ENCODE assay signal across 19 cellular contexts in genomic region chr10:33609546-33609945, GRCh38.
DNase-seq lines count a peak whose midpoint lies in the region; ATAC-seq, FAIRE-seq and TF ChIP-seq lines count a peak whose summit lies in the region.
"Had no signal": no experiment of that assay in that cellular context is flagged by ENCODE, and none has a peak within 500 bp of the region (broad histone marks: within the 10 kb centered on the region; RNA-seq: fewer than 3 reads in every experiment).

No MANE protein-coding gene starts in this region.

- peaks cover 21% of the 10 kb centered on the region for H3K4me1 Mint-ChIP-seq in Caco-2 (ENCODE audit: low read depth, unreplicated experiment)
- peaks cover 10% of the 10 kb centered on the region for H3K4me1 Mint-ChIP-seq in WTC11

- H3K9me3 ChIP-seq in Caco-2 (peaks cover 11% of the 10 kb centered on the region; the same call in 1 of the 2 replicates), H1 (ENCODE audit: insufficient read depth in 2 of 2, low read depth in 1 of 2, low read length in 1 of 2) (no peaks in the 10 kb centered on the region), lower lobe of right lung (no peaks in the 10 kb centered on the region)

- no peak for TF ChIP-seq POLR2A in H1 (IDR thresholded peaks at IDR 0.05; ENCODE audit: control extremely low read depth in 1 of 2, low read depth in 2 of 2, low read length in 2 of 2)

- H2BK12ac ChIP-seq in H1 (ENCODE audit: low read depth, low read length): no peak overlapping the region

- no peak overlapping the region for H3K9ac ChIP-seq in H1 (replicated peaks in 1 of 4; ENCODE audit: extremely low read depth in 1 of 4, low read depth in 3 of 4, low read length in 3 of 4)
- no peak overlapping the region for H3K9ac ChIP-seq in mesendoderm (ENCODE audit: low read length)

- ATAC-seq in lower lobe of right lung (no peak), WTC11 (no peak; the same call in 1 of the 2 replicates)
- ATAC-seq: K562 had no signal

- H3K23me2 ChIP-seq in H1 (ENCODE audit: low read depth, low read length): no peaks in the 10 kb centered on the region

- no peaks in the 10 kb centered on the region for H4K20me1 ChIP-seq in H1 (replicated peaks in 1 of 2; ENCODE audit: control insufficient read depth in 1 of 2, insufficient read depth in 2 of 2, low read length in 2 of 2)

- CTCF ChIA-PET in Caco-2 (lab: Charles Lee) (no interaction called here), H1 (lab: Charles Lee; ENCODE audit: partially characterized antibody) (no interaction called here), WTC11 (lab: Charles Lee) (no interaction called here)

- no peak overlapping the region for H4K91ac ChIP-seq in H1 (replicated peaks; ENCODE audit: insufficient read length, low read length)

- no peaks in the 10 kb centered on the region for H3K36me3 ChIP-seq in Caco-2 (ENCODE audit: control insufficient read depth, insufficient read depth, low read length)
- no peaks in the 10 kb centered on the region for H3K36me3 ChIP-seq in H1 (ENCODE audit: control insufficient read depth in 2 of 4, insufficient read depth in 4 of 4, low read length in 3 of 4)
- no peaks in the 10 kb centered on the region for H3K36me3 ChIP-seq in mesendoderm (ENCODE audit: control insufficient read depth, insufficient read depth, low read length)
- H3K36me3 ChIP-seq in lower lobe of right lung: no peaks in the 10 kb centered on the region

- DNase-seq in Caco-2 (no peak), HPDE6-E6E7 (ENCODE audit: extremely low spot score) (peak; percentile 3), H1 (ENCODE audit: low read depth in 1 of 2, low spot score in 2 of 2) (no peak), mesendoderm (peak; percentile 30), lower lobe of right lung (no peak), WTC11 (ENCODE audit: low spot score) (no peak), C1 segment of cervical spinal cord (lab: John Stamatoyannopoulos, UW) (no peak)
- no peak for DNase-seq in activated CD4-positive, alpha-beta T cell treated with anti-CD3 and anti-CD28 coated beads, Interleukin-2, amount 50 U/mL, for 1 hour
- DNase-seq: CD4-positive, alpha-beta memory T cell; DMS79; NCI-H1105 treated with DMSO at 0.1 percent for 48 hours; NCI-H1694; NCI-H2081 treated with DMSO at 0.1 percent for 48 hours; NCI-H510A; NCI-H82 had no signal

- no peaks in the 10 kb centered on the region for H3K36me3 Mint-ChIP-seq in Caco-2 (ENCODE audit: insufficient read depth, unreplicated experiment)
- H3K36me3 Mint-ChIP-seq in WTC11: peaks cover 9% of the 10 kb centered on the region

- POLR2A ChIA-PET in Caco-2 (lab: Charles Lee) (no interaction called here), H1 (lab: Charles Lee; ENCODE audit: partially characterized antibody) (no interaction called here), WTC11 (lab: Charles Lee) (no interaction called here)

- peak overlapping the region; percentile 23; the same call in 1 of the 2 replicates for H2AFZ ChIP-seq in H1 (ENCODE audit: low read length)

- H3K4me1 ChIP-seq in Caco-2 (peaks cover 21% of the 10 kb centered on the region), H1 (replicated peaks in 1 of 4; ENCODE audit: control insufficient read depth in 3 of 4, insufficient read depth in 4 of 4, low read length in 3 of 4) (peaks cover 0 to 6% (median 3%) of the 10 kb centered on the region in 4 experiments; a peak in 3 of 7 replicates), mesendoderm (ENCODE audit: control insufficient read depth, low read depth, low read length) (no peaks in the 10 kb centered on the region), lower lobe of right lung (peaks cover 4% of the 10 kb centered on the region)

- no peak overlapping the region for H3K23ac ChIP-seq in H1 (ENCODE audit: insufficient read length)
- H3K23ac ChIP-seq in mesendoderm (ENCODE audit: low read length): no peak overlapping the region

- no peak overlapping the region for H2BK20ac ChIP-seq in H1 (ENCODE audit: low read length)

- FAIRE-seq in H1 (lab: Jason Lieb, UNC): no peak
- FAIRE-seq: A204.1, GM12892, GM18507, K562 had no signal

- H4K5ac ChIP-seq in H1 (ENCODE audit: insufficient read length, low read depth, low read length) (no peak overlapping the region), mesendoderm (ENCODE audit: low read length) (no peak overlapping the region)

- H3K14ac ChIP-seq in H1 (ENCODE audit: insufficient read length): no peak overlapping the region

- H3K79me2 ChIP-seq in H1 (ENCODE audit: control insufficient read depth in 1 of 2, insufficient read depth in 2 of 2, low read length in 2 of 2) (no peaks in the 10 kb centered on the region), mesendoderm (ENCODE audit: control insufficient read depth, insufficient read depth, low read length) (no peaks in the 10 kb centered on the region)

- H3K4me3 Mint-ChIP-seq in Caco-2 (ENCODE audit: unreplicated experiment) (peak overlapping the region; percentile 29), WTC11 (no peak overlapping the region)
- H3K4me3 Mint-ChIP-seq: CD4-positive, alpha-beta memory T cell had no signal

- BruUV-seq in Caco-2 (replicated peaks; lab: Mats Ljungman, UMichigan): no TSS peak

- H3K18ac ChIP-seq in H1 (ENCODE audit: extremely low read depth, low read length) (no peak overlapping the region), mesendoderm (ENCODE audit: low read length) (no peak overlapping the region)

- TF ChIP-seq EP300 in H1 (IDR thresholded peaks at IDR 0.05; ENCODE audit: borderline replicate concordance in 1 of 2, low read depth in 2 of 2, low read length in 2 of 2): no peak

- no peak overlapping the region for H2AK5ac ChIP-seq in H1 (ENCODE audit: low read depth, low read length)
- no peak overlapping the region for H2AK5ac ChIP-seq in mesendoderm (ENCODE audit: low read length)

- no peak for TF ChIP-seq CTCF in Caco-2 (IDR thresholded peaks at IDR 0.05; ENCODE audit: insufficient read depth in 1 of 2, low read depth in 1 of 2, low read length in 1 of 2, severe bottlenecking in 1 of 2, unreplicated experiment in 1 of 2)
- TF ChIP-seq CTCF in H1 (IDR thresholded peaks at IDR 0.05; ENCODE audit: control extremely low read depth in 1 of 3, insufficient read depth in 1 of 3, low read depth in 1 of 3, low read length in 3 of 3): no peak
- TF ChIP-seq CTCF in lower lobe of right lung (IDR thresholded peaks at IDR 0.05): no peak
- no peak for TF ChIP-seq CTCF in WTC11 (IDR thresholded peaks at IDR 0.05)

- H4K8ac ChIP-seq in H1 (ENCODE audit: extremely low read depth, insufficient read depth, low read length): no peak overlapping the region
- no peak overlapping the region for H4K8ac ChIP-seq in mesendoderm (ENCODE audit: low read depth, low read length)

- intact Hi-C loops in Caco-2 (cut with micrococcal nuclease; ENCODE audit: unreplicated experiment) (no loop called here), lower lobe of right lung (cut with DNase I) (no loop called here)

- H3K4me2 ChIP-seq in H1 (ENCODE audit: insufficient read depth in 1 of 2, low read depth in 2 of 2, low read length in 2 of 2): no peak overlapping the region
- no peak overlapping the region for H3K4me2 ChIP-seq in mesendoderm (ENCODE audit: low read length)

- H3K9me3 Mint-ChIP-seq in Caco-2 (ENCODE audit: unreplicated experiment): peaks cover 20% of the 10 kb centered on the region
- H3K9me3 Mint-ChIP-seq in WTC11: peaks cover 25% of the 10 kb centered on the region

- no peak overlapping the region for H2BK5ac ChIP-seq in H1 (ENCODE audit: low read depth, low read length)
- H2BK5ac ChIP-seq in mesendoderm (ENCODE audit: low read length): no peak overlapping the region

- no peak overlapping the region for H3K27ac ChIP-seq in H1 (ENCODE audit: low read depth, low read length)
- H3K27ac ChIP-seq in mesendoderm (ENCODE audit: low read depth, low read length): no peak overlapping the region
- no peak overlapping the region for H3K27ac ChIP-seq in lower lobe of right lung

- H3K4me3 ChIP-seq in Caco-2 (ENCODE audit: low read depth, low read length) (no peak overlapping the region), H1 (ENCODE audit: extremely low read depth in 1 of 4, insufficient read depth in 2 of 4, low read depth in 3 of 4, low read length in 4 of 4) (no peak overlapping the region), mesendoderm (ENCODE audit: low read length) (no peak overlapping the region), lower lobe of right lung (no peak overlapping the region)
- H3K4me3 ChIP-seq: K562 had no signal

- H3K79me1 ChIP-seq in H1 (ENCODE audit: low read depth, low read length) (no peaks in the 10 kb centered on the region), mesendoderm (ENCODE audit: low read length) (no peaks in the 10 kb centered on the region)

- TF ChIP-seq RAD21 in H1 (IDR thresholded peaks at IDR 0.05 in 1 of 2, conservative IDR thresholded peaks at IDR 0.05 in 1 of 2; ENCODE audit: low read depth in 2 of 2, low read length in 2 of 2): no peak

- H3K27me3 ChIP-seq in Caco-2 (replicated peaks; ENCODE audit: control insufficient read depth, insufficient read depth, low read length): no peaks in the 10 kb centered on the region
- H3K27me3 ChIP-seq in H1 (replicated peaks in 1 of 4; ENCODE audit: control insufficient read depth in 3 of 4, extremely low read depth in 1 of 4, insufficient read depth in 3 of 4, low read length in 3 of 4): no peaks in the 10 kb centered on the region
- no peaks in the 10 kb centered on the region for H3K27me3 ChIP-seq in mesendoderm (ENCODE audit: insufficient read depth, low read length, poor library complexity)
- H3K27me3 ChIP-seq in lower lobe of right lung (ENCODE audit: low read depth): no peaks in the 10 kb centered on the region

- H2BK15ac ChIP-seq in H1 (ENCODE audit: low read length) (no peak overlapping the region), mesendoderm (replicated peaks; ENCODE audit: low read depth) (no peak overlapping the region)

- H3K56ac ChIP-seq in H1 (replicated peaks; ENCODE audit: insufficient read length, low read depth, low read length): no peak overlapping the region
- no peak overlapping the region for H3K56ac ChIP-seq in mesendoderm (ENCODE audit: low read length)

- H3K27me3 Mint-ChIP-seq in Caco-2 (ENCODE audit: insufficient read depth, unreplicated experiment) (no peaks in the 10 kb centered on the region), WTC11 (ENCODE audit: low read depth) (no peaks in the 10 kb centered on the region)

- H2BK120ac ChIP-seq in H1 (replicated peaks; ENCODE audit: low read depth, low read length) (no peak overlapping the region), mesendoderm (ENCODE audit: low read depth, low read length) (no peak overlapping the region)

- H3K27ac Mint-ChIP-seq in Caco-2 (ENCODE audit: unreplicated experiment): peak overlapping the region; percentile 34
- H3K27ac Mint-ChIP-seq in WTC11: no peak overlapping the region
- H3K27ac Mint-ChIP-seq: CD4-positive, alpha-beta memory T cell had no signal

- H3K4ac ChIP-seq in H1 (replicated peaks; ENCODE audit: insufficient read length, low read depth, low read length) (no peak overlapping the region), mesendoderm (ENCODE audit: low read depth, low read length) (no peak overlapping the region)

TF ChIP-seq in H1, 55 proteins besides CTCF, POLR2A, EP300 and RAD21 (continues in another document):
- TF ChIP-seq RFX5 (IDR thresholded peaks at IDR 0.05; ENCODE audit: borderline replicate concordance, low read depth, low read length) (no peak), ASH2L (IDR thresholded peaks at IDR 0.05; ENCODE audit: low read length) (no peak)

TF ChIP-seq in WTC11, 78 proteins besides CTCF, POLR2A, EP300 and RAD21 (continues in another document):
- TF ChIP-seq FOXP1 (CRISPR knock-in tag; IDR thresholded peaks at IDR 0.05; ENCODE audit: borderline replicate concordance) (no peak), ZNF671 (CRISPR knock-in tag; IDR thresholded peaks at IDR 0.05) (no peak)

Comparison
In these comparisons a context has a peak if more than half of its experiments do, and no peak if none do; other contexts are left out.
1. DNase-seq: peak in HPDE6-E6E7 (single experiment) and mesendoderm (single experiment); none in Caco-2 (0 of 2), H1 (0 of 2), activated CD4-positive, alpha-beta T cell treated with anti-CD3 and anti-CD28 coated beads, Interleukin-2, amount 50 U/mL, for 1 hour (single experiment), lower lobe of right lung (single experiment), WTC11 (single experiment) and C1 segment of cervical spinal cord (0 of 14).